In genomic region chr3:149554826-149555225, GRCh38 we compare ENCODE assay signal across 8 cellular contexts.
DNase-seq lines count a peak whose midpoint lies in the region; ATAC-seq and TF ChIP-seq lines count a peak whose summit lies in the region.

No MANE protein-coding gene starts in this region.

- H3K9me3 ChIP-seq in heart right ventricle: no peaks in the 10 kb centered on the region
- no peaks in the 10 kb centered on the region for H3K9me3 ChIP-seq in spleen

- no peak overlapping the region for H3K27ac Mint-ChIP-seq in effector memory CD8-positive, alpha-beta T cell

- no peak overlapping the region for H3K4me3 Mint-ChIP-seq in effector memory CD8-positive, alpha-beta T cell

- intact Hi-C loops in heart right ventricle (cut with DNase I): no loop called here
- intact Hi-C loops in spleen (cut with DNase I; ENCODE audit: low total_unique reads): no loop called here

- no peaks in the 10 kb centered on the region for H3K9me3 Mint-ChIP-seq in effector memory CD8-positive, alpha-beta T cell

- H3K4me1 ChIP-seq in heart right ventricle (peaks cover 0 to 79% (median 48%) of the 10 kb centered on the region in 9 donors), spleen (peaks cover 5 to 17% (median 10%) of the 10 kb centered on the region in 6 donors)

- H3K36me3 Mint-ChIP-seq in effector memory CD8-positive, alpha-beta T cell (ENCODE audit: insufficient read depth): peaks cover 4% of the 10 kb centered on the region

- H3K27me3 ChIP-seq in heart right ventricle: no peaks in the 10 kb centered on the region
- H3K27me3 ChIP-seq in spleen (replicated peaks in 1 of 7): no peaks in the 10 kb centered on the region

- 33 to 40% methylated on average over 4 of the region's 4 CpGs for WGBS in heart right ventricle, 2 donors
- WGBS in spleen, 5 donors: 58 to 69% (median 62%) methylated on average over 4 of the region's 4 CpGs

- no peak for TF ChIP-seq POLR2A in spleen (IDR thresholded peaks at IDR 0.05)

- H3K4me1 Mint-ChIP-seq in effector memory CD8-positive, alpha-beta T cell (ENCODE audit: low read depth in 2 of 2): no peaks in the 10 kb centered on the region

- DNase-seq in HS-5 (ENCODE audit: low read depth) (peak; percentile 53), amniotic stem cell (lab: John Stamatoyannopoulos, UW) (peak; percentile 52), heart right ventricle (peak in 1 of 2 donors; percentile 23), spleen (no peak), cerebellar cortex (ENCODE audit: low spot score) (no peak), GOT3 (lab: John Stamatoyannopoulos, UW) (no peak)
- no peak for DNase-seq in effector memory CD8-positive, alpha-beta T cell

- H3K27ac ChIP-seq in heart right ventricle: peak overlapping the region in 8 of 10 donors; percentile 36 to 78 (median 67)
- peak overlapping the region in 6 of 8 donors; percentile 21 to 72 (median 46) for H3K27ac ChIP-seq in spleen

- ATAC-seq in heart right ventricle: peak in 4 of 8 donors; percentile 28 to 38 (median 34)
- no peak for ATAC-seq in GM18870 (IDR thresholded peaks at IDR 0.05; ENCODE audit: unreplicated experiment)
- no peak for ATAC-seq in effector memory CD8-positive, alpha-beta T cell (replicated peaks)

- no peak overlapping the region for H3K4me3 ChIP-seq in heart right ventricle
- H3K4me3 ChIP-seq in spleen: no peak overlapping the region

- H3K27me3 Mint-ChIP-seq in effector memory CD8-positive, alpha-beta T cell: peaks cover 0 to 12% of the 10 kb centered on the region in 2 donors

- no peak for TF ChIP-seq CTCF in heart right ventricle (IDR thresholded peaks at IDR 0.05)
- no peak for TF ChIP-seq CTCF in spleen (IDR thresholded peaks at IDR 0.05 in 8 of 11, conservative IDR thresholded peaks at IDR 0.05 in 3 of 11)

- H3K36me3 ChIP-seq in heart right ventricle: no peaks in the 10 kb centered on the region
- H3K36me3 ChIP-seq in spleen: no peaks in the 10 kb centered on the region

Comparison
In these comparisons a context has a peak if more than half of its experiments do, and no peak if none do; other contexts are left out.
1. DNase-seq: peak in HS-5 (single experiment) and amniotic stem cell (single experiment); none in spleen (single experiment), cerebellar cortex (single experiment), GOT3 (single experiment) and effector memory CD8-positive, alpha-beta T cell (0 of 3).